ENCODE assay signal across 8 cellular contexts in genomic region chr1:28648493-28649238, GRCh38. TPM values are rescaled to one million over a fixed set of nuclear protein-coding genes. Genes with fewer than 3 reads are reported as not detected.
DNase-seq lines count a peak whose midpoint lies in the region; ATAC-seq and TF ChIP-seq lines count a peak whose summit lies in the region.

RNU11 (plus strand) TSS chr1:28648600.

- peak; percentile 21; the same call in 1 of the 2 replicates for TF ChIP-seq RAD21 in Ishikawa (IDR thresholded peaks at IDR 0.05; ENCODE audit: low read depth)

- peak within 1 kb of the TSS in 1 of 2 donors; percentile 72 for H3K4me3 ChIP-seq in muscle layer of colon (ENCODE audit: low read depth in 1 of 2, low read length in 2 of 2)

- H3K9me3 ChIP-seq in muscle layer of colon (ENCODE audit: low read length) = no peaks in the 10 kb centered on the region

- peak; percentile 84; the same call in 1 of the 2 replicates for TF ChIP-seq EP300 in Ishikawa (IDR thresholded peaks at IDR 0.05; ENCODE audit: borderline replicate concordance)

- peaks cover 17% of the 10 kb centered on the region for H3K4me1 ChIP-seq in muscle layer of colon (ENCODE audit: insufficient read depth, low read length)

- no peaks in the 10 kb centered on the region for H3K36me3 ChIP-seq in muscle layer of colon (ENCODE audit: insufficient read depth, low read length)

- ATAC-seq in GM21619 (IDR thresholded peaks at IDR 0.05; ENCODE audit: unreplicated experiment) = peak; percentile 56
- peak; percentile 87 for ATAC-seq in esophagus mucosa

- H3K9ac ChIP-seq in muscle layer of colon (ENCODE audit: low read length) = peak within 1 kb of the TSS; percentile 42

- H3K27ac ChIP-seq in muscle layer of colon (ENCODE audit: low read depth, low read length) = peak within 1 kb of the TSS; percentile 42

- DNase-seq in DMS53 treated with DMSO at 0.1 percent for 48 hours (lab: John Stamatoyannopoulos, UW; ENCODE audit: unreplicated experiment) (peak; percentile 94), OCI-M2 (lab: John Stamatoyannopoulos, UW; ENCODE audit: unreplicated experiment) (peak; percentile 89)
- peak; percentile 83 for DNase-seq in activated T-cell treated with anti-CD3 and anti-CD28 coated beads, Interleukin-2, amount 50 U/mL, for 1 hour
- peak; percentile 65 to 71 for DNase-seq in stimulated activated CD8-positive, alpha-beta memory T cell treated with anti-CD3 and anti-CD28 coated beads, Interleukin-7, amount 100 ng/mL, for 1 hour (ENCODE audit: low read depth in 2 of 2)

- H3K27me3 ChIP-seq in muscle layer of colon (ENCODE audit: control insufficient read depth in 1 of 2, insufficient read depth in 2 of 2, low read length in 2 of 2) = no peaks in the 10 kb centered on the region

TF ChIP-seq in Ishikawa, 13 proteins besides CTCF, POLR2A, EP300 and RAD21:
- TF ChIP-seq, protein P1, sequence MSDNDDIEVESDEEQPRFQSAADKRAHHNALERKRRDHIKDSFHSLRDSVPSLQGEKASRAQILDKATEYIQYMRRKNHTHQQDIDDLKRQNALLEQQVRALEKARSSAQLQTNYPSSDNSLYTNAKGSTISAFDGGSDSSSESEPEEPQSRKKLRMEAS (IDR thresholded peaks at IDR 0.05) = peak; percentile 68
- TF ChIP-seq TEAD4 (IDR thresholded peaks at IDR 0.05) (peak; percentile 86), CREB1 (IDR thresholded peaks at IDR 0.05; ENCODE audit: low read depth) (peak; percentile 18; the same call in 1 of the 2 replicates), ZBTB7A (IDR thresholded peaks at IDR 0.05; ENCODE audit: low read depth) (peak; percentile 60; the same call in 1 of the 2 replicates), TCF12 (IDR thresholded peaks at IDR 0.05; ENCODE audit: low read depth) (peak; percentile 93), USF1 (IDR thresholded peaks at IDR 0.05) (peak; percentile 32; the same call in 1 of the 2 replicates), FOXM1 (IDR thresholded peaks at IDR 0.05; ENCODE audit: borderline replicate concordance, low read depth) (peak; percentile 54; the same call in 1 of the 2 replicates), CEBPB (IDR thresholded peaks at IDR 0.05) (peak; percentile 84), NFIC (IDR thresholded peaks at IDR 0.05) (peak; percentile 68), TAF1 (IDR thresholded peaks at IDR 0.05; ENCODE audit: low read depth) (peak; percentile 55), EGR1 (IDR thresholded peaks at IDR 0.05) (peak; percentile 38; the same call in 1 of the 2 replicates), YY1 (IDR thresholded peaks at IDR 0.05; ENCODE audit: low read depth) (peak; percentile 20; the same call in 1 of the 2 replicates)
- TF ChIP-seq, protein P2, sequence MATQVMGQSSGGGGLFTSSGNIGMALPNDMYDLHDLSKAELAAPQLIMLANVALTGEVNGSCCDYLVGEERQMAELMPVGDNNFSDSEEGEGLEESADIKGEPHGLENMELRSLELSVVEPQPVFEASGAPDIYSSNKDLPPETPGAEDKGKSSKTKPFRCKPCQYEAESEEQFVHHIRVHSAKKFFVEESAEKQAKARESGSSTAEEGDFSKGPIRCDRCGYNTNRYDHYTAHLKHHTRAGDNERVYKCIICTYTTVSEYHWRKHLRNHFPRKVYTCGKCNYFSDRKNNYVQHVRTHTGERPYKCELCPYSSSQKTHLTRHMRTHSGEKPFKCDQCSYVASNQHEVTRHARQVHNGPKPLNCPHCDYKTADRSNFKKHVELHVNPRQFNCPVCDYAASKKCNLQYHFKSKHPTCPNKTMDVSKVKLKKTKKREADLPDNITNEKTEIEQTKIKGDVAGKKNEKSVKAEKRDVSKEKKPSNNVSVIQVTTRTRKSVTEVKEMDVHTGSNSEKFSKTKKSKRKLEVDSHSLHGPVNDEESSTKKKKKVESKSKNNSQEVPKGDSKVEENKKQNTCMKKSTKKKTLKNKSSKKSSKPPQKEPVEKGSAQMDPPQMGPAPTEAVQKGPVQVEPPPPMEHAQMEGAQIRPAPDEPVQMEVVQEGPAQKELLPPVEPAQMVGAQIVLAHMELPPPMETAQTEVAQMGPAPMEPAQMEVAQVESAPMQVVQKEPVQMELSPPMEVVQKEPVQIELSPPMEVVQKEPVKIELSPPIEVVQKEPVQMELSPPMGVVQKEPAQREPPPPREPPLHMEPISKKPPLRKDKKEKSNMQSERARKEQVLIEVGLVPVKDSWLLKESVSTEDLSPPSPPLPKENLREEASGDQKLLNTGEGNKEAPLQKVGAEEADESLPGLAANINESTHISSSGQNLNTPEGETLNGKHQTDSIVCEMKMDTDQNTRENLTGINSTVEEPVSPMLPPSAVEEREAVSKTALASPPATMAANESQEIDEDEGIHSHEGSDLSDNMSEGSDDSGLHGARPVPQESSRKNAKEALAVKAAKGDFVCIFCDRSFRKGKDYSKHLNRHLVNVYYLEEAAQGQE (IDR thresholded peaks at IDR 0.05; ENCODE audit: low read depth) = no peak

RNA-seq across cellular contexts. Expression of gene RNU11, which starts in this region (rescaled TPM):
- not detected for total RNA-seq in esophagus mucosa

Comparison
In these comparisons a context has a peak if more than half of its experiments do, and no peak if none do; other contexts are left out.
1. Peak in ATAC-seq in esophagus mucosa; RNA of the gene not detected or under 1 TPM.